In the genomic region with DNA sequence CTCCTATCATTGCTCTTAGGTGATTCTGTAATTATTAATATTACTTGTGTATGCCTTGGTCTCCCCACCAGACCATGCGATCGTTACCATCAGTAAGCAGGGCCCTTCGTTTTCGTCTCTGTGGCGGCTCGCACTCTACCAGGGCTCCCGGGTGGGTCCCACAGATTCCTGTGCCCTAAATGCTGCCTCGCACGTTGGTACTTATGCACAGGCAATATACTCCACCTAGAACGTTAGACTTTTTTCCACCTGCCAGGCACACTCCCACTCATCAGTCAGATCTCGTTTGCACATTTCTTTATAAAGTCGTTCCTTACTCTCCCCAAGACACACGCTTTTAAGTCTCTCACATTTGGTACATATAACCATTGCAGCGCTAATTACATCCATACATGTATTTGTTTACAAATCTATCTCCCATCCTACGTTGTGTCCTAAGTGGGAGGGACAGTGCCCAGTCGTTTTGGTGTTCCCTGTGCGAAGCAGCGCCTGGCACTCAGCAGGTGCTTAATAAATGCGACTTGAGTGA, we compare ENCODE assay signal across 8 cellular contexts. TPM values are rescaled to one million over a fixed set of nuclear protein-coding genes. Genes with fewer than 3 reads are reported as not detected.
DNase-seq lines count a peak whose midpoint lies in the region; ATAC-seq and TF ChIP-seq lines count a peak whose summit lies in the region.

No MANE protein-coding gene starts in this region.

- 27% methylated on average over 19 of the region's 19 CpGs for WGBS in suprapubic skin

- H3K36me3 ChIP-seq in kidney epithelial cell (ENCODE audit: control insufficient read depth, insufficient read depth, low read length) (no peaks in the 10 kb centered on the region), suprapubic skin (no peaks in the 10 kb centered on the region)

- H3K27me3 Mint-ChIP-seq in activated CD4-positive, alpha-beta T cell treated with anti-CD3 and anti-CD28 coated beads, Interleukin-2, amount 10 ng/mL, durations not matched to agents 7 days and 5 days: no peaks in the 10 kb centered on the region
- H3K27me3 Mint-ChIP-seq in activated naive CD8-positive, alpha-beta T cell: no peaks in the 10 kb centered on the region

- no peaks in the 10 kb centered on the region for H3K9me3 Mint-ChIP-seq in activated CD4-positive, alpha-beta T cell treated with anti-CD3 and anti-CD28 coated beads, Interleukin-2, amount 10 ng/mL, durations not matched to agents 7 days and 5 days
- H3K9me3 Mint-ChIP-seq in activated naive CD8-positive, alpha-beta T cell (ENCODE audit: low read depth): no peaks in the 10 kb centered on the region

- no peaks in the 10 kb centered on the region for H3K9me3 ChIP-seq in suprapubic skin

- peaks cover 19% of the 10 kb centered on the region for H3K4me1 Mint-ChIP-seq in activated CD4-positive, alpha-beta T cell treated with anti-CD3 and anti-CD28 coated beads, Interleukin-2, amount 10 ng/mL, durations not matched to agents 7 days and 5 days
- H3K4me1 Mint-ChIP-seq in activated naive CD8-positive, alpha-beta T cell (ENCODE audit: low read depth): peaks cover 30% of the 10 kb centered on the region

- peaks cover 25% of the 10 kb centered on the region for H3K4me1 ChIP-seq in suprapubic skin

- no peaks in the 10 kb centered on the region for H3K27me3 ChIP-seq in kidney epithelial cell (ENCODE audit: control insufficient read depth, insufficient read depth, low read length)
- H3K27me3 ChIP-seq in suprapubic skin: no peaks in the 10 kb centered on the region

- no peak for ATAC-seq in HG03175 (IDR thresholded peaks at IDR 0.05; ENCODE audit: unreplicated experiment)

- TF ChIP-seq CTCF in kidney epithelial cell (IDR thresholded peaks at IDR 0.05; ENCODE audit: insufficient read depth, low read length, poor library complexity, severe bottlenecking) (no peak), suprapubic skin (IDR thresholded peaks at IDR 0.05) (no peak)

- CTCF ChIA-PET in activated CD4-positive, alpha-beta T cell treated with anti-CD3 and anti-CD28 coated beads, Interleukin-2, amount 10 ng/mL, durations not matched to agents 7 days and 5 days (lab: Charles Lee): interaction anchor here (1.6 kb wide), 1 partner anchor 37 kb away, joined by 3 read pairs; no protein-coding TSS in a partner anchor

- no peak overlapping the region for H3K27ac ChIP-seq in suprapubic skin

- peaks cover 8% of the 10 kb centered on the region for H3K36me3 Mint-ChIP-seq in activated CD4-positive, alpha-beta T cell treated with anti-CD3 and anti-CD28 coated beads, Interleukin-2, amount 10 ng/mL, durations not matched to agents 7 days and 5 days (ENCODE audit: low read depth)
- H3K36me3 Mint-ChIP-seq in activated naive CD8-positive, alpha-beta T cell: peaks cover 4% of the 10 kb centered on the region

- POLR2A ChIA-PET in activated CD4-positive, alpha-beta T cell treated with anti-CD3 and anti-CD28 coated beads, Interleukin-2, amount 10 ng/mL, durations not matched to agents 7 days and 5 days (lab: Charles Lee): no interaction called here

- H3K4me3 Mint-ChIP-seq in activated CD4-positive, alpha-beta T cell treated with anti-CD3 and anti-CD28 coated beads, Interleukin-2, amount 10 ng/mL, durations not matched to agents 7 days and 5 days: peak overlapping the region; percentile 91
- H3K4me3 Mint-ChIP-seq in activated naive CD8-positive, alpha-beta T cell: peak overlapping the region; percentile 95

- DNase-seq in activated CD4-positive, alpha-beta T cell treated with anti-CD3 and anti-CD28 coated beads, Interleukin-2, amount 10 ng/mL, durations not matched to agents 7 days and 5 days: no peak
- DNase-seq in activated CD4-positive, alpha-beta T cell treated with anti-CD3 and anti-CD28 coated beads for 4 hours: no peak
- DNase-seq in kidney epithelial cell (ENCODE audit: low read depth) (no peak), suprapubic skin (ENCODE audit: low spot score in 2 of 2) (no peak), SIG-M5 (lab: John Stamatoyannopoulos, UW) (no peak), NCI-H526 treated with DMSO at 0.1 percent for 48 hours (lab: John Stamatoyannopoulos, UW) (no peak)

- TF ChIP-seq POLR2A in suprapubic skin (IDR thresholded peaks at IDR 0.05): no peak

- peak overlapping the region; percentile 75 for H3K4me3 ChIP-seq in kidney epithelial cell (ENCODE audit: low read depth, low read length)
- H3K4me3 ChIP-seq in suprapubic skin: peak overlapping the region; percentile 100

- TF ChIP-seq EP300 in suprapubic skin (IDR thresholded peaks at IDR 0.05): no peak

- peak overlapping the region; percentile 94 for H3K27ac Mint-ChIP-seq in activated CD4-positive, alpha-beta T cell treated with anti-CD3 and anti-CD28 coated beads, Interleukin-2, amount 10 ng/mL, durations not matched to agents 7 days and 5 days
- peak overlapping the region; percentile 86 for H3K27ac Mint-ChIP-seq in activated naive CD8-positive, alpha-beta T cell

RNA-seq across cellular contexts. Expression of a gene that starts 0.9 kb away (rescaled TPM):
- 10 to 100 TPM; 14.5 to 15.7 TPM for total RNA-seq in activated CD4-positive, alpha-beta T cell treated with anti-CD3 and anti-CD28 coated beads, Interleukin-2, amount 10 ng/mL, durations not matched to agents 7 days and 5 days
- 33.0 and 40.8 TPM in 2 replicates for total RNA-seq in kidney epithelial cell
- 10 to 100 TPM; 15.2 to 25.1 (median 17.7) TPM for total RNA-seq in suprapubic skin
